ENCODE assay signal across 14 cellular contexts in genomic region chr13:47334173-47334572, GRCh38.
DNase-seq lines count a peak whose midpoint lies in the region; ATAC-seq and TF ChIP-seq lines count a peak whose summit lies in the region.
"Had no signal": no experiment of that assay in that cellular context is flagged by ENCODE, and none has a peak within 500 bp of the region (broad histone marks: within the 10 kb centered on the region; RNA-seq: fewer than 3 reads in every experiment).

No MANE protein-coding gene starts in this region.

- no peak for TF ChIP-seq POLR2A in tibial nerve (IDR thresholded peaks at IDR 0.05)

- H3K4me3 ChIP-seq in tibial nerve, result no peak overlapping the region
- H3K4me3 ChIP-seq: ascending aorta had no signal

- no peaks in the 10 kb centered on the region for H3K36me3 Mint-ChIP-seq in glutamatergic neuron (ENCODE audit: unreplicated experiment)

- DNase-seq in EL, result peak; percentile 83
- peak; percentile 59 for DNase-seq in amniotic epithelial cell (ENCODE audit: low read depth)
- DNase-seq in glutamatergic neuron, result no peak
- DNase-seq in smooth muscle cell of the brain vasculature (ENCODE audit: low read depth, low spot score), result peak; percentile 94
- DNase-seq in tibial nerve (ENCODE audit: low spot score in 2 of 2), result no peak
- no peak for DNase-seq in KG1 (lab: John Stamatoyannopoulos, UW)
- DNase-seq: activated T-cell treated with anti-CD3 and anti-CD28 coated beads, Interleukin-2, amount 50 U/mL, for 48 hours; Calu3; midbrain; NCI-H2171; retina had no signal

- no peaks in the 10 kb centered on the region for H3K27me3 Mint-ChIP-seq in glutamatergic neuron (ENCODE audit: unreplicated experiment)

- no peaks in the 10 kb centered on the region for H3K4me1 ChIP-seq in tibial nerve

- H3K27ac ChIP-seq in tibial nerve, result no peak overlapping the region
- H3K27ac ChIP-seq: ascending aorta had no signal

- no peak for TF ChIP-seq EP300 in tibial nerve (IDR thresholded peaks at IDR 0.05)

- WGBS in tibial nerve, 2 donors, result 55 to 71% methylated on average over 3 of the region's 3 CpGs

- peak overlapping the region; percentile 24 for H3K27ac Mint-ChIP-seq in glutamatergic neuron (ENCODE audit: unreplicated experiment)

- no peaks in the 10 kb centered on the region for H3K36me3 ChIP-seq in tibial nerve
- H3K36me3 ChIP-seq: ascending aorta had no signal

- no peak overlapping the region for H3K4me3 Mint-ChIP-seq in glutamatergic neuron (ENCODE audit: unreplicated experiment)

- ATAC-seq in HG03095 (IDR thresholded peaks at IDR 0.05; ENCODE audit: unreplicated experiment) (no peak), GM19463 (IDR thresholded peaks at IDR 0.05; ENCODE audit: unreplicated experiment) (no peak)

- no peak for TF ChIP-seq CTCF in glutamatergic neuron (IDR thresholded peaks at IDR 0.05; ENCODE audit: partially characterized antibody, unreplicated experiment)
- TF ChIP-seq CTCF in tibial nerve (IDR thresholded peaks at IDR 0.05), result no peak

- H3K9me3 Mint-ChIP-seq in glutamatergic neuron (ENCODE audit: unreplicated experiment), result peaks cover 2% of the 10 kb centered on the region

- peaks cover 6% of the 10 kb centered on the region for H3K4me1 Mint-ChIP-seq in glutamatergic neuron (ENCODE audit: low read depth, unreplicated experiment)

- no peaks in the 10 kb centered on the region for H3K9me3 ChIP-seq in tibial nerve
- H3K9me3 ChIP-seq: ascending aorta had no signal

- no peaks in the 10 kb centered on the region for H3K27me3 ChIP-seq in tibial nerve
- H3K27me3 ChIP-seq: ascending aorta had no signal

Comparison
In these comparisons a context has a peak if more than half of its experiments do, and no peak if none do; other contexts are left out.
1. DNase-seq: peak in EL (single experiment), amniotic epithelial cell (single experiment) and smooth muscle cell of the brain vasculature (single experiment); none in glutamatergic neuron (single experiment), tibial nerve (0 of 2) and KG1 (single experiment).